Comparison of ENCODE assay signal across 1 cellular context in the genomic region with DNA sequence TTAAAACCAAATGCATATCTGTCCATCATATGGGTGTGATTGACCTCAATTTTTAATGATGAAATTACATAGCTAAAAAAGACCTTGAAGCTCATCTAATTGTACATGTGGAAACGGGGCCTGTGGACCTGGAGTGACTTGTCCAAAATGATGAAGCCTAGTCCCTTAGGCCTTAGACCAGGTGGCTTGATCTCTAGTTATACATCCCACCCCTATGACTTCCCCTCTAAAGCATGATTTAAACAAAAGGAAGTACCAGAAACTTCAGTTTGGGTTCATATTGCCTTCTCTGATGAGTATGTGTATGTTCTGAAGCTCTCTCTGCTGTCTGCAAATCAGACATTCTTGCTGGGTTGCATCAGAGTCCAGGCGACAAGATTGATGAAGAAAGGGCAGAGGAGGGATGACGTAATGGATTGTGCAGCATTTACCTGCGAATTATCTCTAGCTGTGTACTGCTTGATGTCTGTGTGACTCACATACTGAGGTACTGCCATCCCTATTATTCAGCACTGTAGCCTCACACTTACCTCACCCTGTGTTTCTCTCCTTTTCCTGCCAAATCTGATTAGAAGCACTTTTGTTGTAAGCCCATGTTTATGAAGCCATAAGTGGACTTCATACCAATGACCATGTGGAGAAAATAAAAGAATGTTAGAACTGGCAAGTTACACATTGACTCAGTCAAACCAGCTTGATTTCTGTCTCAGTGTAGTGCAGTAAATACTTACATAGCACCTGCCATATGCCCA.
TF ChIP-seq lines count a peak whose summit lies in the region.

No MANE protein-coding gene starts in this region.

TF ChIP-seq in K562, 482 proteins besides CTCF, POLR2A, EP300 and RAD21 (continued from another document and continues in another):
- TF ChIP-seq ZNF75A (CRISPR knock-in tag; IDR thresholded peaks at IDR 0.05) = no peak
- TF ChIP-seq, protein P1, sequence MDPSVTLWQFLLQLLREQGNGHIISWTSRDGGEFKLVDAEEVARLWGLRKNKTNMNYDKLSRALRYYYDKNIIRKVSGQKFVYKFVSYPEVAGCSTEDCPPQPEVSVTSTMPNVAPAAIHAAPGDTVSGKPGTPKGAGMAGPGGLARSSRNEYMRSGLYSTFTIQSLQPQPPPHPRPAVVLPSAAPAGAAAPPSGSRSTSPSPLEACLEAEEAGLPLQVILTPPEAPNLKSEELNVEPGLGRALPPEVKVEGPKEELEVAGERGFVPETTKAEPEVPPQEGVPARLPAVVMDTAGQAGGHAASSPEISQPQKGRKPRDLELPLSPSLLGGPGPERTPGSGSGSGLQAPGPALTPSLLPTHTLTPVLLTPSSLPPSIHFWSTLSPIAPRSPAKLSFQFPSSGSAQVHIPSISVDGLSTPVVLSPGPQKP (CRISPR knock-in tag; IDR thresholded peaks at IDR 0.05) = no peak
- TF ChIP-seq HSF4 (CRISPR knock-in tag; IDR thresholded peaks at IDR 0.05; ENCODE audit: borderline replicate concordance) = no peak
- TF ChIP-seq, protein P2, sequence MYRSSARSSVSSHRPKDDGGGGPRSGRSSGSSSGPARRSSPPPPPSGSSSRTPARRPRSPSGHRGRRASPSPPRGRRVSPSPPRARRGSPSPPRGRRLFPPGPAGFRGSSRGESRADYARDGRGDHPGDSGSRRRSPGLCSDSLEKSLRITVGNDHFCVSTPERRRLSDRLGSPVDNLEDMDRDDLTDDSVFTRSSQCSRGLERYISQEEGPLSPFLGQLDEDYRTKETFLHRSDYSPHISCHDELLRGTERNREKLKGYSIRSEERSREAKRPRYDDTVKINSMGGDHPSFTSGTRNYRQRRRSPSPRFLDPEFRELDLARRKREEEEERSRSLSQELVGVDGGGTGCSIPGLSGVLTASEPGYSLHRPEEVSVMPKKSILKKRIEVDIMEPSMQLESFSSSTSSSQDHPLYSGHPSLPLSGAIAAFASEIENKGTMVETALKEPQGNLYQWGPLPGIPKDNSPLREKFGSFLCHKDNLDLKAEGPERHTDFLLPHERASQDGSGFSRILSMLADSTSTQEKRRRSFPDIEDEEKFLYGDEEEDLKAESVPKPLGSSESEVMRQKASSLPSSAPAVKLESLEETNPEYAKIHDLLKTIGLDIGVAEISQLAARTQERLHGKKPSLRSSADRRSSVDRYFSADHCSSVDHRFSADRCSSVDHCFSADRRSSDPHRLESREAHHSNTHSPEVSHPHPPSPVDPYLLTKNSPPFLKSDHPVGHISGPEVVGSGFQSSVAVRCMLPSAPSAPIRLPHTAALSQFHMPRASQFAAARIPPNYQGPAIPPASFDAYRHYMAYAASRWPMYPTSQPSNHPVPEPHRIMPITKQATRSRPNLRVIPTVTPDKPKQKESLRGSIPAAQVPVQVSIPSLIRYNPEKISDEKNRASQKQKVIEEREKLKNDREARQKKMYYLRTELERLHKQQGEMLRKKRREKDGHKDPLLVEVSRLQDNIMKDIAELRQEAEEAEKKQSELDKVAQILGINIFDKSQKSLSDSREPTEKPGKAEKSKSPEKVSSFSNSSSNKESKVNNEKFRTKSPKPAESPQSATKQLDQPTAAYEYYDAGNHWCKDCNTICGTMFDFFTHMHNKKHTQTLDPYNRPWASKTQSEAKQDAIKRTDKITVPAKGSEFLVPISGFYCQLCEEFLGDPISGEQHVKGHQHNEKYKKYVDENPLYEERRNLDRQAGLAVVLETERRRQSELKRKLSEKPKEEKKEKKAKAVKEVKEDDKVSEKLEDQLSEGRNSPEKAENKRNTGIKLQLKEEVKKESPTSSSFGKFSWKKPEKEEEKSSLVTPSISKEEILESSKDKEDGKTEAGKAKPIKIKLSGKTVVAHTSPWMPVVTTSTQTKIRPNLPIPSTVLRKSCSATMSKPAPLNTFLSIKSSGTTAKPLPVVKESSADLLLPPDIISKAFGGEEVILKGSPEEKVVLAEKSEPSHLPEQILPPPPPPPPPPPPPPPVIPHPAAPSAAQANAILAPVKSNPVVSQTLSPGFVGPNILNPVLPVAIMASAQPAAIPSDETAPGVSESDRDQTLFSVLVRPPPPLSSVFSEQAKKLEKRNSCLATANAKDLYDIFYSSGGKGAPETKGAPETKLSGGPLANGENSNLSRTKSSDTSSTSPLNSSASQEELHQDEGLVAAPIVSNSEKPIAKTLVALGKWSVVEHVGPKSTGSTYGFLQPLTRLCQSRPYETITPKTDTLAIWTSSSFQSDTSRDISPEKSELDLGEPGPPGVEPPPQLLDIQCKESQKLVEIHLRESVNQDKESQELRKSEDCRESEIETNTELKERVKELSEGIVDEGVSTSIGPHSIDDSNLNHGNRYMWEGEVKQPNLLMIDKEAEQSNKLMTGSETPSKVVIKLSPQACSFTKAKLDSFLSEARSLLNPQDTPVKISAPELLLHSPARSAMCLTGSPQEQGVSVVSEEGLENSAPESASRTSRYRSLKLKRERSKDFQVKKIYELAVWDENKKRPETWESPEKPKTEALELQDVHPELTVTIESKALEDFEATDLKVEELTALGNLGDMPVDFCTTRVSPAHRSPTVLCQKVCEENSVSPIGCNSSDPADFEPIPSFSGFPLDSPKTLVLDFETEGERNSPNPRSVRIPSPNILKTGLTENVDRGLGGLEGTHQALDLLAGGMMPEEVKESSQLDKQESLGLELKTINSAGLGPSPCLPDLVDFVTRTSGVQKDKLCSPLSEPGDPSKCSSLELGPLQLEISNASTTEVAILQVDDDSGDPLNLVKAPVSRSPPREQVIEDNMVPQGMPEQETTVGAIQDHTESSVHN (IDR thresholded peaks at IDR 0.05; ENCODE audit: borderline replicate concordance in 1 of 2, low read depth in 1 of 2) = peak in 1 of 2 experiments; percentile 80; a peak in 2 of 4 replicates
- no peak for TF ChIP-seq IRF2 (CRISPR knock-in tag; IDR thresholded peaks at IDR 0.05)
- TF ChIP-seq ZNF830 (CRISPR knock-in tag; IDR thresholded peaks at IDR 0.05) = no peak
- TF ChIP-seq RBFOX2 (IDR thresholded peaks at IDR 0.05; ENCODE audit: low read depth, low read length) = no peak
- TF ChIP-seq, protein P3, sequence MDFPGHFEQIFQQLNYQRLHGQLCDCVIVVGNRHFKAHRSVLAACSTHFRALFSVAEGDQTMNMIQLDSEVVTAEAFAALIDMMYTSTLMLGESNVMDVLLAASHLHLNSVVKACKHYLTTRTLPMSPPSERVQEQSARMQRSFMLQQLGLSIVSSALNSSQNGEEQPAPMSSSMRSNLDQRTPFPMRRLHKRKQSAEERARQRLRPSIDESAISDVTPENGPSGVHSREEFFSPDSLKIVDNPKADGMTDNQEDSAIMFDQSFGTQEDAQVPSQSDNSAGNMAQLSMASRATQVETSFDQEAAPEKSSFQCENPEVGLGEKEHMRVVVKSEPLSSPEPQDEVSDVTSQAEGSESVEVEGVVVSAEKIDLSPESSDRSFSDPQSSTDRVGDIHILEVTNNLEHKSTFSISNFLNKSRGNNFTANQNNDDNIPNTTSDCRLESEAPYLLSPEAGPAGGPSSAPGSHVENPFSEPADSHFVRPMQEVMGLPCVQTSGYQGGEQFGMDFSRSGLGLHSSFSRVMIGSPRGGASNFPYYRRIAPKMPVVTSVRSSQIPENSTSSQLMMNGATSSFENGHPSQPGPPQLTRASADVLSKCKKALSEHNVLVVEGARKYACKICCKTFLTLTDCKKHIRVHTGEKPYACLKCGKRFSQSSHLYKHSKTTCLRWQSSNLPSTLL (IDR thresholded peaks at IDR 0.05) = no peak
- peak; percentile 78 for TF ChIP-seq CEBPG (CRISPR knock-in tag; IDR thresholded peaks at IDR 0.05)
- TF ChIP-seq CEBPG (tag; conservative IDR thresholded peaks at IDR 0.05 in 1 of 2, IDR thresholded peaks at IDR 0.05 in 1 of 2) = peak; percentile 91 to 94
- TF ChIP-seq, protein P4, sequence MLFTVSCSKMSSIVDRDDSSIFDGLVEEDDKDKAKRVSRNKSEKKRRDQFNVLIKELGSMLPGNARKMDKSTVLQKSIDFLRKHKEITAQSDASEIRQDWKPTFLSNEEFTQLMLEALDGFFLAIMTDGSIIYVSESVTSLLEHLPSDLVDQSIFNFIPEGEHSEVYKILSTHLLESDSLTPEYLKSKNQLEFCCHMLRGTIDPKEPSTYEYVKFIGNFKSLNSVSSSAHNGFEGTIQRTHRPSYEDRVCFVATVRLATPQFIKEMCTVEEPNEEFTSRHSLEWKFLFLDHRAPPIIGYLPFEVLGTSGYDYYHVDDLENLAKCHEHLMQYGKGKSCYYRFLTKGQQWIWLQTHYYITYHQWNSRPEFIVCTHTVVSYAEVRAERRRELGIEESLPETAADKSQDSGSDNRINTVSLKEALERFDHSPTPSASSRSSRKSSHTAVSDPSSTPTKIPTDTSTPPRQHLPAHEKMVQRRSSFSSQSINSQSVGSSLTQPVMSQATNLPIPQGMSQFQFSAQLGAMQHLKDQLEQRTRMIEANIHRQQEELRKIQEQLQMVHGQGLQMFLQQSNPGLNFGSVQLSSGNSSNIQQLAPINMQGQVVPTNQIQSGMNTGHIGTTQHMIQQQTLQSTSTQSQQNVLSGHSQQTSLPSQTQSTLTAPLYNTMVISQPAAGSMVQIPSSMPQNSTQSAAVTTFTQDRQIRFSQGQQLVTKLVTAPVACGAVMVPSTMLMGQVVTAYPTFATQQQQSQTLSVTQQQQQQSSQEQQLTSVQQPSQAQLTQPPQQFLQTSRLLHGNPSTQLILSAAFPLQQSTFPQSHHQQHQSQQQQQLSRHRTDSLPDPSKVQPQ (CRISPR knock-in tag; IDR thresholded peaks at IDR 0.05; ENCODE audit: borderline replicate concordance) = no peak
- TF ChIP-seq ARID1B (IDR thresholded peaks at IDR 0.05) = peak; percentile 62; the same call in 1 of the 2 replicates
- TF ChIP-seq, protein P5, sequence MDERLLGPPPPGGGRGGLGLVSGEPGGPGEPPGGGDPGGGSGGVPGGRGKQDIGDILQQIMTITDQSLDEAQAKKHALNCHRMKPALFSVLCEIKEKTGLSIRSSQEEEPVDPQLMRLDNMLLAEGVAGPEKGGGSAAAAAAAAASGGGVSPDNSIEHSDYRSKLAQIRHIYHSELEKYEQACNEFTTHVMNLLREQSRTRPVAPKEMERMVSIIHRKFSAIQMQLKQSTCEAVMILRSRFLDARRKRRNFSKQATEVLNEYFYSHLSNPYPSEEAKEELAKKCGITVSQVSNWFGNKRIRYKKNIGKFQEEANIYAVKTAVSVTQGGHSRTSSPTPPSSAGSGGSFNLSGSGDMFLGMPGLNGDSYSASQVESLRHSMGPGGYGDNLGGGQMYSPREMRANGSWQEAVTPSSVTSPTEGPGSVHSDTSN (CRISPR knock-in tag; IDR thresholded peaks at IDR 0.05; ENCODE audit: low read depth) = peak; percentile 46
- TF ChIP-seq, protein P5 (tag; conservative IDR thresholded peaks at IDR 0.05; ENCODE audit: low read depth) = peak; percentile 92
- TF ChIP-seq, protein P6, sequence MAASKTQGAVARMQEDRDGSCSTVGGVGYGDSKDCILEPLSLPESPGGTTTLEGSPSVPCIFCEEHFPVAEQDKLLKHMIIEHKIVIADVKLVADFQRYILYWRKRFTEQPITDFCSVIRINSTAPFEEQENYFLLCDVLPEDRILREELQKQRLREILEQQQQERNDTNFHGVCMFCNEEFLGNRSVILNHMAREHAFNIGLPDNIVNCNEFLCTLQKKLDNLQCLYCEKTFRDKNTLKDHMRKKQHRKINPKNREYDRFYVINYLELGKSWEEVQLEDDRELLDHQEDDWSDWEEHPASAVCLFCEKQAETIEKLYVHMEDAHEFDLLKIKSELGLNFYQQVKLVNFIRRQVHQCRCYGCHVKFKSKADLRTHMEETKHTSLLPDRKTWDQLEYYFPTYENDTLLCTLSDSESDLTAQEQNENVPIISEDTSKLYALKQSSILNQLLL (CRISPR knock-in tag; IDR thresholded peaks at IDR 0.05; ENCODE audit: borderline replicate concordance) = no peak
- no peak for TF ChIP-seq ZNF584 (CRISPR knock-in tag; IDR thresholded peaks at IDR 0.05; ENCODE audit: low read depth)
- peak; percentile 50; the same call in 1 of the 2 replicates for TF ChIP-seq DPF2 (IDR thresholded peaks at IDR 0.05)
- no peak for TF ChIP-seq C11orf30 (IDR thresholded peaks at IDR 0.05; ENCODE audit: low read depth)
- peak; percentile 65; the same call in 1 of the 2 replicates for TF ChIP-seq MTA1 (IDR thresholded peaks at IDR 0.05; ENCODE audit: borderline replicate concordance)
- TF ChIP-seq SMARCA4 (IDR thresholded peaks at IDR 0.05) = peak; percentile 33; the same call in 1 of the 2 replicates
- TF ChIP-seq, protein P7, sequence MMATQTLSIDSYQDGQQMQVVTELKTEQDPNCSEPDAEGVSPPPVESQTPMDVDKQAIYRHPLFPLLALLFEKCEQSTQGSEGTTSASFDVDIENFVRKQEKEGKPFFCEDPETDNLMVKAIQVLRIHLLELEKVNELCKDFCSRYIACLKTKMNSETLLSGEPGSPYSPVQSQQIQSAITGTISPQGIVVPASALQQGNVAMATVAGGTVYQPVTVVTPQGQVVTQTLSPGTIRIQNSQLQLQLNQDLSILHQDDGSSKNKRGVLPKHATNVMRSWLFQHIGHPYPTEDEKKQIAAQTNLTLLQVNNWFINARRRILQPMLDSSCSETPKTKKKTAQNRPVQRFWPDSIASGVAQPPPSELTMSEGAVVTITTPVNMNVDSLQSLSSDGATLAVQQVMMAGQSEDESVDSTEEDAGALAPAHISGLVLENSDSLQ (IDR thresholded peaks at IDR 0.05) = peak; percentile 86
- peak; percentile 91 for TF ChIP-seq CEBPB (tag; IDR thresholded peaks at IDR 0.05)
- TF ChIP-seq, protein P8, sequence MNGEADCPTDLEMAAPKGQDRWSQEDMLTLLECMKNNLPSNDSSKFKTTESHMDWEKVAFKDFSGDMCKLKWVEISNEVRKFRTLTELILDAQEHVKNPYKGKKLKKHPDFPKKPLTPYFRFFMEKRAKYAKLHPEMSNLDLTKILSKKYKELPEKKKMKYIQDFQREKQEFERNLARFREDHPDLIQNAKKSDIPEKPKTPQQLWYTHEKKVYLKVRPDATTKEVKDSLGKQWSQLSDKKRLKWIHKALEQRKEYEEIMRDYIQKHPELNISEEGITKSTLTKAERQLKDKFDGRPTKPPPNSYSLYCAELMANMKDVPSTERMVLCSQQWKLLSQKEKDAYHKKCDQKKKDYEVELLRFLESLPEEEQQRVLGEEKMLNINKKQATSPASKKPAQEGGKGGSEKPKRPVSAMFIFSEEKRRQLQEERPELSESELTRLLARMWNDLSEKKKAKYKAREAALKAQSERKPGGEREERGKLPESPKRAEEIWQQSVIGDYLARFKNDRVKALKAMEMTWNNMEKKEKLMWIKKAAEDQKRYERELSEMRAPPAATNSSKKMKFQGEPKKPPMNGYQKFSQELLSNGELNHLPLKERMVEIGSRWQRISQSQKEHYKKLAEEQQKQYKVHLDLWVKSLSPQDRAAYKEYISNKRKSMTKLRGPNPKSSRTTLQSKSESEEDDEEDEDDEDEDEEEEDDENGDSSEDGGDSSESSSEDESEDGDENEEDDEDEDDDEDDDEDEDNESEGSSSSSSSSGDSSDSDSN (IDR thresholded peaks at IDR 0.05; ENCODE audit: borderline replicate concordance in 1 of 2, low read depth in 2 of 2, low read length in 2 of 2) = no peak
- no peak for TF ChIP-seq ZNF785 (CRISPR knock-in tag; IDR thresholded peaks at IDR 0.05)
- TF ChIP-seq YBX1 (IDR thresholded peaks at IDR 0.05) = no peak
- peak; percentile 90 for TF ChIP-seq JUN (IDR thresholded peaks at IDR 0.05; ENCODE audit: borderline replicate concordance, low read depth, low read length)
- TF ChIP-seq JUN (CRISPR knock-in tag; IDR thresholded peaks at IDR 0.05; ENCODE audit: borderline replicate concordance) = no peak
